In genomic region chr6:34178361-34179105, GRCh38 we compare ENCODE assay signal across 20 cellular contexts. TPM values are rescaled to one million over a fixed set of nuclear protein-coding genes. Genes with fewer than 3 reads are reported as not detected.
"Had no signal": no experiment of that assay in that cellular context is flagged by ENCODE, and none has a peak within 500 bp of the region (broad histone marks: within the 10 kb centered on the region; RNA-seq: fewer than 3 reads in every experiment).

No MANE protein-coding gene starts in this region.

- H3K27me3 Mint-ChIP-seq: activated naive CD4-positive, alpha-beta T cell treated with anti-CD3 and anti-CD28 coated beads, Interleukin-2, amount 50 U/mL, for 24 hours; memory B cell had no signal

- H3K9me3 Mint-ChIP-seq: activated naive CD4-positive, alpha-beta T cell treated with anti-CD3 and anti-CD28 coated beads, Interleukin-2, amount 50 U/mL, for 24 hours had no signal

- H3K4me1 ChIP-seq: adrenal gland, left ventricle myocardium inferior, psoas muscle, sigmoid colon, tibial artery, uterus had no signal

- DNase-seq: activated CD4-positive, alpha-beta T cell treated with anti-CD3 and anti-CD28 coated beads for 48 hours; activated CD8-positive, alpha-beta T cell treated with anti-CD3 and anti-CD28 coated beads, Interleukin-2, amount 10 ng/mL, durations not matched to agents 7 days and 5 days; activated T-cell treated with anti-CD3 and anti-CD28 coated beads for 4 hours; adrenal gland; left ventricle myocardium inferior; nephron progenitor cell; psoas muscle; sigmoid colon; stimulated activated CD4-positive, alpha-beta T cell treated with anti-CD3 and anti-CD28 coated beads, Interleukin-1b, Interleukin-23, amount 100 ng/mL, for 48 hours; tibial artery; uterus had no signal

- H3K9me3 ChIP-seq: adrenal gland, sigmoid colon, uterus had no signal

- H3K27ac ChIP-seq: adrenal gland, dorsolateral prefrontal cortex, left ventricle myocardium inferior, psoas muscle, sigmoid colon, tibial artery, uterus had no signal

- H3K27ac Mint-ChIP-seq: activated CD8-positive, alpha-beta T cell treated with anti-CD3 and anti-CD28 coated beads, Interleukin-2, amount 10 ng/mL, durations not matched to agents 7 days and 5 days; activated naive CD4-positive, alpha-beta T cell treated with anti-CD3 and anti-CD28 coated beads, Interleukin-2, amount 50 U/mL, for 24 hours; activated T-helper 2 cell treated with anti-CD3 and anti-CD28 coated beads, Interferon-gamma antibody, Interleukin-2, Interleukin-4, amounts not matched to agents 10 μg/mL and 5 μg/mL and 100 μg/mL, durations not matched to agents 14 hours and 24 hours and 36 hours; memory B cell; nephron progenitor cell; stimulated activated effector memory CD8-positive, alpha-beta T cell treated with anti-CD3 and anti-CD28 coated beads, Interleukin-12 subunit alpha, Interleukin-12 subunit beta, amount 100 ng/mL, for 72 hours; T-helper 1 cell treated with Interleukin-12 subunit alpha and Interleukin-12 subunit beta and Interleukin-4 antibody, amounts not matched to agents 30 μg/mL and 1 μg/mL, for 36 hours; WTC11 had no signal

- H3K36me3 Mint-ChIP-seq: activated naive CD4-positive, alpha-beta T cell treated with anti-CD3 and anti-CD28 coated beads, Interleukin-2, amount 50 U/mL, for 24 hours; WTC11 had no signal

- H3K4me1 Mint-ChIP-seq: nephron progenitor cell, WTC11 had no signal

- H3K27me3 ChIP-seq: adrenal gland, sigmoid colon, uterus had no signal

- H3K4me3 ChIP-seq: adrenal gland, dorsolateral prefrontal cortex, left ventricle myocardium inferior, psoas muscle, sigmoid colon, tibial artery, uterus had no signal

- ATAC-seq: activated CD8-positive, alpha-beta T cell treated with anti-CD3 and anti-CD28 coated beads, Interleukin-2, amount 10 ng/mL, durations not matched to agents 7 days and 5 days; psoas muscle; stimulated activated effector memory CD8-positive, alpha-beta T cell treated with anti-CD3 and anti-CD28 coated beads, Interleukin-12 subunit alpha, Interleukin-12 subunit beta, amount 100 ng/mL, for 72 hours had no signal

- H3K4me3 Mint-ChIP-seq: activated CD8-positive, alpha-beta T cell treated with anti-CD3 and anti-CD28 coated beads, Interleukin-2, amount 10 ng/mL, durations not matched to agents 7 days and 5 days; activated naive CD4-positive, alpha-beta T cell treated with anti-CD3 and anti-CD28 coated beads, Interleukin-2, amount 50 U/mL, for 24 hours; memory B cell; nephron progenitor cell; stimulated activated effector memory CD8-positive, alpha-beta T cell treated with anti-CD3 and anti-CD28 coated beads, Interleukin-12 subunit alpha, Interleukin-12 subunit beta, amount 100 ng/mL, for 72 hours; T-helper 1 cell treated with Interleukin-12 subunit alpha and Interleukin-12 subunit beta and Interleukin-4 antibody, amounts not matched to agents 30 μg/mL and 1 μg/mL, for 36 hours; WTC11 had no signal

- H3K36me3 ChIP-seq: adrenal gland, left ventricle myocardium inferior, sigmoid colon, tibial artery, uterus had no signal

RNA-seq across cellular contexts. Expression of gene GRM4, which starts 32.6 kb away (rescaled TPM):
- total RNA-seq: activated CD8-positive, alpha-beta T cell treated with anti-CD3 and anti-CD28 coated beads, Interleukin-2, amount 10 ng/mL, durations not matched to agents 7 days and 5 days; activated T-helper 2 cell treated with anti-CD3 and anti-CD28 coated beads, Interferon-gamma antibody, Interleukin-2, Interleukin-4, amounts not matched to agents 10 μg/mL and 5 μg/mL and 100 μg/mL, durations not matched to agents 14 hours and 24 hours and 36 hours; adrenal gland; esophagus mucosa; left ventricle myocardium inferior had no signal
- polyA plus RNA-seq: adrenal gland, keratinocyte had no signal
